ENCODE assay signal across 8 cellular contexts in genomic region chr9:35645736-35646582, GRCh38.
DNase-seq lines count a peak whose midpoint lies in the region; ATAC-seq, FAIRE-seq and TF ChIP-seq lines count a peak whose summit lies in the region.

No MANE protein-coding gene starts in this region.

- no peak for TF ChIP-seq CTCF in GM13976 (IDR thresholded peaks at IDR 0.05; ENCODE audit: borderline replicate concordance, control extremely low read depth, extremely low read depth, insufficient read depth, missing control alignments)

- DNase-seq in activated naive CD8-positive, alpha-beta T cell treated with anti-CD3 and anti-CD28 coated beads, Interleukin-2, amount 50 U/mL, for 24 hours = peak; percentile 28
- DNase-seq in iPS DF 6.9 (ENCODE audit: low read depth, low spot score) (no peak), skeletal muscle cell (ENCODE audit: low read depth) (no peak), H54 (ENCODE audit: insufficient read length, low spot score) (no peak), GM13976 (ENCODE audit: low spot score) (no peak)

- H3K9me3 ChIP-seq in BLaER1 (peaks cover 3% of the 10 kb centered on the region), KOPT-K1 (ENCODE audit: insufficient read depth, low read length, poor library complexity, severe bottlenecking) (no peaks in the 10 kb centered on the region), iPS DF 6.9 (ENCODE audit: control insufficient read depth, insufficient read depth, low read length) (no peaks in the 10 kb centered on the region)

- peaks cover 16% of the 10 kb centered on the region for H3K36me3 Mint-ChIP-seq in activated naive CD8-positive, alpha-beta T cell treated with anti-CD3 and anti-CD28 coated beads, Interleukin-2, amount 50 U/mL, for 24 hours (ENCODE audit: low read depth)

- H3K27ac ChIP-seq in BLaER1 = peak overlapping the region; percentile 85
- peak overlapping the region; percentile 44 for H3K27ac ChIP-seq in KOPT-K1 (ENCODE audit: low read depth, low read length, poor library complexity, severe bottlenecking)
- H3K27ac ChIP-seq in iPS DF 6.9 (ENCODE audit: low read length) = no peak overlapping the region

- in situ Hi-C loops in GM13976 (cut with MboI; ENCODE audit: low sequenced_read_pairs, unreplicated experiment) = no loop called here

- H3K4me1 Mint-ChIP-seq in activated naive CD8-positive, alpha-beta T cell treated with anti-CD3 and anti-CD28 coated beads, Interleukin-2, amount 50 U/mL, for 24 hours = peaks cover 67% of the 10 kb centered on the region

- peak overlapping the region; percentile 98 for H3K4me2 ChIP-seq in BLaER1

- H3K27me3 ChIP-seq in BLaER1 = no peaks in the 10 kb centered on the region
- H3K27me3 ChIP-seq in iPS DF 6.9 (ENCODE audit: control insufficient read depth, insufficient read depth, low read length) = no peaks in the 10 kb centered on the region

- H3K4me3 Mint-ChIP-seq in activated naive CD8-positive, alpha-beta T cell treated with anti-CD3 and anti-CD28 coated beads, Interleukin-2, amount 50 U/mL, for 24 hours = peak overlapping the region; percentile 88

- H3K9me3 Mint-ChIP-seq in activated naive CD8-positive, alpha-beta T cell treated with anti-CD3 and anti-CD28 coated beads, Interleukin-2, amount 50 U/mL, for 24 hours = no peaks in the 10 kb centered on the region

- H3K36me3 ChIP-seq in BLaER1 = peaks cover 4% of the 10 kb centered on the region
- no peaks in the 10 kb centered on the region for H3K36me3 ChIP-seq in KOPT-K1 (ENCODE audit: insufficient read depth, low read length)
- no peaks in the 10 kb centered on the region for H3K36me3 ChIP-seq in iPS DF 6.9 (ENCODE audit: control insufficient read depth, insufficient read depth, low read length)

- peak overlapping the region; percentile 88 for H3K27ac Mint-ChIP-seq in activated naive CD8-positive, alpha-beta T cell treated with anti-CD3 and anti-CD28 coated beads, Interleukin-2, amount 50 U/mL, for 24 hours

- H3K9ac ChIP-seq in BLaER1 = peak overlapping the region; percentile 81

- no peaks in the 10 kb centered on the region for H4K20me1 ChIP-seq in BLaER1

- FAIRE-seq in H54 (lab: Jason Lieb, UNC) = no peak

- no peak for TF ChIP-seq POLR2A in H54 (IDR thresholded peaks at IDR 0.05; ENCODE audit: low read depth, low read length)

- H3K27me3 Mint-ChIP-seq in activated naive CD8-positive, alpha-beta T cell treated with anti-CD3 and anti-CD28 coated beads, Interleukin-2, amount 50 U/mL, for 24 hours = no peaks in the 10 kb centered on the region

- H3K4me3 ChIP-seq in BLaER1 (peak overlapping the region; percentile 73), iPS DF 6.9 (ENCODE audit: low read length) (peak overlapping the region; percentile 62; the same call in 1 of the 2 replicates), skeletal muscle cell (ENCODE audit: low read depth, low read length) (peak overlapping the region; percentile 55)

- peak; percentile 35 for ATAC-seq in GM19395 (IDR thresholded peaks at IDR 0.05; ENCODE audit: unreplicated experiment)
- ATAC-seq in activated naive CD8-positive, alpha-beta T cell treated with anti-CD3 and anti-CD28 coated beads, Interleukin-2, amount 50 U/mL, for 24 hours = no peak

- WGBS in iPS DF 6.9 (ENCODE audit: insufficient coverage, insufficient read length) = no CpG with 5 or more reads among the region's 25 CpGs

- H3K4me1 ChIP-seq in BLaER1 (peaks cover 91% of the 10 kb centered on the region), iPS DF 6.9 (ENCODE audit: control insufficient read depth, insufficient read depth, low read length) (peaks cover 8% of the 10 kb centered on the region)
